11 cellular contexts compared by ENCODE assay signal in the genomic region with DNA sequence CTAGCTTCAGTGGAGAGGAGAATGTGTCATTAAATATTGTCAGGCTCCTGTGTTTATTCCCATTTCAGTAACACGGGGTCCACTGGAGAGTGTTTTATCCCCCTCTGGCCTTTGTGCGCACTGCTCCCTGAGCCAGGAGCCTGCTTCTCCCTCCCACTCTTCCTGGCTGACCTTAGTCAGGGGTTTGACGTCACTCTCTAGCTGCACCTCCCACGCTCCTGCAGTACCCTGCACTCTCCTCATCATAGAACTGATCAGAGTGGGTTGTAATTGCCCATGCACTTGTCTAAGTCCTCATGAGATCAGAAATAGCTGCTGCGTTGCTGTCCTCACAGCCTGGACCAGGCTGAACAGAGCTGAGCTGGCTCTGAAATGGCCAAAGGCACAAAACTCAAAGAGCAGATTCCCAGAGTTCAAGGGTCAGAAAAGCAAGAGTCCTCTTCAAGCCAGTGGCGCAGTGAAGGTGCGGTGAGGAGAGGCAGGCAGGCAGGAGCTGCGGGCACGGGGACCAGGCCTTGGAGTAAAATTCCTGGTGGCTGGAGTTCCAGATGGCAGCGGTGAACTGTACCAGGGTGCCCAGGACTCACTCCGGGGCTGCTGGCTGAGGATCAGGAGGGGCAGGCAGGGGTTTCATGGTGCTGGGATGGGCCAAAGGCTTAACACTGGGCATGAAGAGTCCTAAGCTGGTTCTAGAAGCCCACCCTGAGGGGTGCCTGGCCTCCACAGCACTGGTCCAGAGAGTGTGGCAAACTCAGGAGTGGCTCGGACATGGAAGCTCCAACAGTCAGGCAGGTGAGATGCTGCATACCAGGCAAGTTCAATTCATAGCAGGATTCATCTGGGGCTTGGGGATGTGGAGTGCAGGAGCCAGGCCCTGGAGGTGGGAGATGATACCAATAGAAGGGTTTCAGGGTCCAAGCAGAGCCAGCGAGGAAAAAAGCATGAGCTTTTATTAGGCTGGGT.
DNase-seq lines count a peak whose midpoint lies in the region; ATAC-seq and TF ChIP-seq lines count a peak whose summit lies in the region.
"Had no signal": no experiment of that assay in that cellular context is flagged by ENCODE, and none has a peak within 500 bp of the region (broad histone marks: within the 10 kb centered on the region; RNA-seq: fewer than 3 reads in every experiment).

No MANE protein-coding gene starts in this region.

- no peaks in the 10 kb centered on the region for H3K4me1 ChIP-seq in GM23338 (ENCODE audit: insufficient read depth)
- H3K4me1 ChIP-seq in SK-N-SH (ENCODE audit: control insufficient read depth in 1 of 2, insufficient read depth in 2 of 2, low read depth in 1 of 2, low read length in 1 of 2): no peaks in the 10 kb centered on the region
- H3K4me1 ChIP-seq: heart right ventricle had no signal

- ATAC-seq in GM23338 (peak; percentile 74), left ventricle myocardium superior (peak; percentile 64), left colon (no peak), HG02981 (IDR thresholded peaks at IDR 0.05; ENCODE audit: unreplicated experiment) (no peak)
- ATAC-seq: CD8-positive, alpha-beta T cell had no signal

- H3K4me2 ChIP-seq in GM23338 (no peak overlapping the region), SK-N-SH (no peak overlapping the region)

- H3K9me3 Mint-ChIP-seq in GM23338 (no peaks in the 10 kb centered on the region), progenitor cell of endocrine pancreas (ENCODE audit: low read depth) (no peaks in the 10 kb centered on the region)
- H3K9me3 Mint-ChIP-seq: CD8-positive, alpha-beta T cell had no signal

- H3K79me2 ChIP-seq in GM23338 (replicated peaks; ENCODE audit: insufficient read depth) (no peaks in the 10 kb centered on the region), SK-N-SH (ENCODE audit: insufficient read depth) (no peaks in the 10 kb centered on the region)

- no peak overlapping the region for H3K4me3 ChIP-seq in GM23338
- no peak overlapping the region for H3K4me3 ChIP-seq in SK-N-SH (ENCODE audit: low read depth in 2 of 2, low read length in 1 of 2)
- H3K4me3 ChIP-seq: heart right ventricle had no signal

- H3K27me3 Mint-ChIP-seq in GM23338 (ENCODE audit: insufficient read depth, low read depth, poor library complexity) (no peaks in the 10 kb centered on the region), progenitor cell of endocrine pancreas (no peaks in the 10 kb centered on the region)

- no peak for TF ChIP-seq EP300 in SK-N-SH (IDR thresholded peaks at IDR 0.05; ENCODE audit: borderline replicate concordance in 1 of 2, low read depth in 1 of 2, low read length in 1 of 2)

- H3K27ac Mint-ChIP-seq in GM23338 (no peak overlapping the region; the same call in 1 of the 2 replicates), progenitor cell of endocrine pancreas (no peak overlapping the region)
- H3K27ac Mint-ChIP-seq: CD8-positive, alpha-beta T cell had no signal

- DNase-seq in GM23338 (ENCODE audit: low spot score) (no peak), NCI-H345 (lab: John Stamatoyannopoulos, UW) (peak; percentile 81), left ventricle myocardium superior (no peak), progenitor cell of endocrine pancreas (ENCODE audit: low spot score, unreplicated experiment) (no peak), left colon (no peak), GM10248 (ENCODE audit: extremely low spot score) (no peak), SK-N-SH (no peak)
- DNase-seq: CD8-positive, alpha-beta T cell; heart right ventricle; small intestine had no signal

- no peaks in the 10 kb centered on the region for H3K27me3 ChIP-seq in GM23338 (ENCODE audit: insufficient read depth)
- no peaks in the 10 kb centered on the region for H3K27me3 ChIP-seq in SK-N-SH (ENCODE audit: insufficient read depth)
- H3K27me3 ChIP-seq: heart right ventricle had no signal

- H4K20me1 ChIP-seq in GM23338 (replicated peaks; ENCODE audit: insufficient read depth): no peaks in the 10 kb centered on the region
- H4K20me1 ChIP-seq in SK-N-SH (ENCODE audit: insufficient read depth): no peaks in the 10 kb centered on the region

- H3F3A ChIP-seq in GM23338 (replicated peaks; ENCODE audit: low read depth) (no peaks in the 10 kb centered on the region), SK-N-SH (replicated peaks; ENCODE audit: insufficient read depth) (no peaks in the 10 kb centered on the region)

- no peak overlapping the region; the same call in 2 of the 3 replicates for H3K4me3 Mint-ChIP-seq in GM23338
- peak overlapping the region; percentile 12 for H3K4me3 Mint-ChIP-seq in progenitor cell of endocrine pancreas (ENCODE audit: low read depth)
- H3K4me3 Mint-ChIP-seq: CD8-positive, alpha-beta T cell had no signal

- POLR2A ChIA-PET in GM10248 (lab: Yijun Ruan, JAX): no interaction called here
- POLR2A ChIA-PET in SK-N-SH (lab: Yijun Ruan, JAX): no interaction called here

- no peak overlapping the region for H3K9ac ChIP-seq in SK-N-SH

- CTCF ChIA-PET in GM10248 (lab: Yijun Ruan, JAX) (interaction anchor here (0.7 to 2.1 kb wide), 5 partner anchors 11 to 352 kb away, joined by 3 to 6 read pairs (median 3); no protein-coding TSS in a partner anchor), SK-N-SH (lab: Yijun Ruan, JAX) (interaction anchor here (1.0 kb wide), 1 partner anchor 352 kb away, joined by 5 read pairs; no protein-coding TSS in a partner anchor)

- H3K9me2 ChIP-seq in GM23338 (ENCODE audit: insufficient read depth) (0 out of 2 replicates have a peak, but pooled peaks cover 7% of the 10 kb centered on the region), SK-N-SH (no peaks in the 10 kb centered on the region)

- H2AFZ ChIP-seq in GM23338 (peak overlapping the region; percentile 91), SK-N-SH (ENCODE audit: low read depth) (no peak overlapping the region)

- H3K36me3 ChIP-seq in GM23338 (ENCODE audit: insufficient read depth) (no peaks in the 10 kb centered on the region), SK-N-SH (replicated peaks in 1 of 2; ENCODE audit: control insufficient read depth in 1 of 2, insufficient read depth in 2 of 2, low read length in 1 of 2) (no peaks in the 10 kb centered on the region)
- H3K36me3 ChIP-seq: heart right ventricle had no signal

- no peaks in the 10 kb centered on the region for H3K9me3 ChIP-seq in SK-N-SH
- H3K9me3 ChIP-seq: heart right ventricle had no signal

- TF ChIP-seq CTCF in GM23338 (conservative IDR thresholded peaks at IDR 0.05; ENCODE audit: low read depth in 2 of 2): no peak
- TF ChIP-seq CTCF in progenitor cell of endocrine pancreas (IDR thresholded peaks at IDR 0.05; ENCODE audit: unreplicated experiment): no peak
- no peak for TF ChIP-seq CTCF in GM10248 (IDR thresholded peaks at IDR 0.05; ENCODE audit: control extremely low read depth, extremely low read depth, low read depth, missing control alignments)
- TF ChIP-seq CTCF in SK-N-SH (IDR thresholded peaks at IDR 0.05): no peak

- H3K4me1 Mint-ChIP-seq in GM23338 (peaks cover 10% of the 10 kb centered on the region), progenitor cell of endocrine pancreas (ENCODE audit: low read depth) (peaks cover 13% of the 10 kb centered on the region)

- WGBS in SK-N-SH (ENCODE audit: low lambda C conversion rate): 29% methylated on average over 13 of the region's 13 CpGs

- TF ChIP-seq RAD21 in SK-N-SH (IDR thresholded peaks at IDR 0.05; ENCODE audit: low read length): no peak

- no peak overlapping the region for H3K27ac ChIP-seq in GM23338 (ENCODE audit: low read depth)
- H3K27ac ChIP-seq in SK-N-SH (ENCODE audit: low read depth in 2 of 2, low read length in 1 of 2): no peak overlapping the region
- H3K27ac ChIP-seq: heart right ventricle had no signal

- no peaks in the 10 kb centered on the region for H3K36me3 Mint-ChIP-seq in GM23338 (ENCODE audit: low read depth)
- H3K36me3 Mint-ChIP-seq in progenitor cell of endocrine pancreas (ENCODE audit: insufficient read depth): no peaks in the 10 kb centered on the region
- H3K36me3 Mint-ChIP-seq: CD8-positive, alpha-beta T cell had no signal

- intact Hi-C loops in left ventricle myocardium superior (cut with micrococcal nuclease): no loop called here
- intact Hi-C loops in left colon (cut with DNase I, micrococcal nuclease): no loop called here

TF ChIP-seq in GM23338, 12 proteins besides CTCF, POLR2A, EP300 and RAD21 (continues in another document):
- TF ChIP-seq CREB1 (CRISPR knock-in tag; IDR thresholded peaks at IDR 0.05; ENCODE audit: low read depth): no peak
- TF ChIP-seq POLR2AphosphoS5 (IDR thresholded peaks at IDR 0.05; ENCODE audit: low read depth): no peak
- TF ChIP-seq NANOG (IDR thresholded peaks at IDR 0.05; ENCODE audit: borderline replicate concordance): no peak

TF ChIP-seq in SK-N-SH, 30 proteins besides CTCF, POLR2A, EP300 and RAD21 (continues in another document):
- no peak for TF ChIP-seq TEAD4 (IDR thresholded peaks at IDR 0.05; ENCODE audit: borderline replicate concordance, insufficient read depth)
- no peak for TF ChIP-seq RCOR1 (IDR thresholded peaks at IDR 0.05; ENCODE audit: low read length)
- no peak for TF ChIP-seq POLR2AphosphoS5 (IDR thresholded peaks at IDR 0.05; ENCODE audit: low read depth, low read length)
- TF ChIP-seq, protein P1, sequence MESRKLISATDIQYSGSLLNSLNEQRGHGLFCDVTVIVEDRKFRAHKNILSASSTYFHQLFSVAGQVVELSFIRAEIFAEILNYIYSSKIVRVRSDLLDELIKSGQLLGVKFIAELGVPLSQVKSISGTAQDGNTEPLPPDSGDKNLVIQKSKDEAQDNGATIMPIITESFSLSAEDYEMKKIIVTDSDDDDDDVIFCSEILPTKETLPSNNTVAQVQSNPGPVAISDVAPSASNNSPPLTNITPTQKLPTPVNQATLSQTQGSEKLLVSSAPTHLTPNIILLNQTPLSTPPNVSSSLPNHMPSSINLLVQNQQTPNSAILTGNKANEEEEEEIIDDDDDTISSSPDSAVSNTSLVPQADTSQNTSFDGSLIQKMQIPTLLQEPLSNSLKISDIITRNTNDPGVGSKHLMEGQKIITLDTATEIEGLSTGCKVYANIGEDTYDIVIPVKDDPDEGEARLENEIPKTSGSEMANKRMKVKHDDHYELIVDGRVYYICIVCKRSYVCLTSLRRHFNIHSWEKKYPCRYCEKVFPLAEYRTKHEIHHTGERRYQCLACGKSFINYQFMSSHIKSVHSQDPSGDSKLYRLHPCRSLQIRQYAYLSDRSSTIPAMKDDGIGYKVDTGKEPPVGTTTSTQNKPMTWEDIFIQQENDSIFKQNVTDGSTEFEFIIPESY (IDR thresholded peaks at IDR 0.05; ENCODE audit: borderline replicate concordance, low read depth): no peak
- TF ChIP-seq NFIC (IDR thresholded peaks at IDR 0.05; ENCODE audit: borderline replicate concordance): no peak
- TF ChIP-seq, protein P2, sequence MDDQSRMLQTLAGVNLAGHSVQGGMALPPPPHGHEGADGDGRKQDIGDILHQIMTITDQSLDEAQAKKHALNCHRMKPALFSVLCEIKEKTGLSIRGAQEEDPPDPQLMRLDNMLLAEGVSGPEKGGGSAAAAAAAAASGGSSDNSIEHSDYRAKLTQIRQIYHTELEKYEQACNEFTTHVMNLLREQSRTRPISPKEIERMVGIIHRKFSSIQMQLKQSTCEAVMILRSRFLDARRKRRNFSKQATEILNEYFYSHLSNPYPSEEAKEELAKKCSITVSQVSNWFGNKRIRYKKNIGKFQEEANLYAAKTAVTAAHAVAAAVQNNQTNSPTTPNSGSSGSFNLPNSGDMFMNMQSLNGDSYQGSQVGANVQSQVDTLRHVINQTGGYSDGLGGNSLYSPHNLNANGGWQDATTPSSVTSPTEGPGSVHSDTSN (IDR thresholded peaks at IDR 0.05): no peak
- no peak for TF ChIP-seq YY1 (IDR thresholded peaks at IDR 0.05; ENCODE audit: low read depth)

Comparison
In these comparisons a context has a peak if more than half of its experiments do, and no peak if none do; other contexts are left out.
1. ATAC-seq: peak in GM23338 (single experiment) and left ventricle myocardium superior (single experiment); none in left colon (single experiment) and HG02981 (single experiment).